ENCODE assay signal across 12 cellular contexts in genomic region chr19:7748756-7749155, GRCh38. TPM values are rescaled to one million over a fixed set of nuclear protein-coding genes. Genes with fewer than 3 reads are reported as not detected.
DNase-seq lines count a peak whose midpoint lies in the region; ATAC-seq, FAIRE-seq and TF ChIP-seq lines count a peak whose summit lies in the region.
"Had no signal": no experiment of that assay in that cellular context is flagged by ENCODE, and none has a peak within 500 bp of the region (broad histone marks: within the 10 kb centered on the region; RNA-seq: fewer than 3 reads in every experiment).

No MANE protein-coding gene starts in this region.

- intact Hi-C loops in pancreas (cut with DNase I) = no loop called here

- no peaks in the 10 kb centered on the region for H3K4me1 ChIP-seq in pancreas

- no peak for FAIRE-seq in pancreas (lab: Jason Lieb, UNC)

- DNase-seq in NCI-H2171 treated with DMSO at 0.1 percent for 48 hours (lab: John Stamatoyannopoulos, UW) (peak; percentile 8), NCI-H2171 (lab: John Stamatoyannopoulos, UW) (no peak), NB4 (ENCODE audit: low read depth) (peak; percentile 55), choroid plexus epithelial cell (ENCODE audit: low read depth) (peak; percentile 21), pancreas (peak in 1 of 6 donors; percentile 15), hippocampal formation (lab: John Stamatoyannopoulos, UW) (no peak)
- DNase-seq: activated T-cell treated with anti-CD3 and anti-CD28 coated beads for 4 hours; effector memory CD4-positive, alpha-beta T cell had no signal

- H3K27ac ChIP-seq in pancreas = no peak overlapping the region

- H3K9me3 ChIP-seq in pancreas = no peaks in the 10 kb centered on the region

- H3K27me3 ChIP-seq in pancreas = no peaks in the 10 kb centered on the region

- no peak for TF ChIP-seq POLR2A in NB4 (IDR thresholded peaks at IDR 0.05; ENCODE audit: extremely low read depth, insufficient read length)

- peak; percentile 32 for TF ChIP-seq CTCF in NB4 (IDR thresholded peaks at IDR 0.05; ENCODE audit: low read depth, low read length)
- peak; percentile 28 for TF ChIP-seq CTCF in choroid plexus epithelial cell (conservative IDR thresholded peaks at IDR 0.05; ENCODE audit: low read depth, low read length)
- TF ChIP-seq CTCF in pancreas (IDR thresholded peaks at IDR 0.05) = no peak

- H3K4me3 ChIP-seq in NB4 (ENCODE audit: low read depth, low read length) (no peak overlapping the region), choroid plexus epithelial cell (ENCODE audit: low read depth, low read length) (no peak overlapping the region), pancreas (no peak overlapping the region)

- WGBS in pancreas, 2 donors = 6 to 10% methylated on average over 4 of the region's 4 CpGs

- H3K36me3 ChIP-seq in pancreas = no peaks in the 10 kb centered on the region

- ATAC-seq in pancreas (peak in 3 of 4 donors; percentile 44 to 59 (median 57)), HG03565 (IDR thresholded peaks at IDR 0.05; ENCODE audit: unreplicated experiment) (no peak), HG03469 (IDR thresholded peaks at IDR 0.05; ENCODE audit: unreplicated experiment) (no peak)
- ATAC-seq: natural killer cell treated with Interleukin-12 subunit alpha and Interleukin-12 subunit beta and Interleukin-15 and Interleukin-18, amount 100 ng/mL, for 72 hours had no signal

RNA-seq across cellular contexts. Expression of gene CD209, which starts 1.4 kb away (rescaled TPM):
- 1 to 10 TPM in 3 of 6 donors, under 1 TPM in 3; 0.23 to 7.0 (median 1.5) TPM for total RNA-seq in pancreas
- under 1 TPM; 0.19 to 0.49 TPM for polyA plus RNA-seq in pancreas
- total RNA-seq: natural killer cell treated with Interleukin-12 subunit alpha and Interleukin-12 subunit beta and Interleukin-15 and Interleukin-18, amount 100 ng/mL, for 72 hours; NCI-H460 had no signal

RNA-seq across cellular contexts. Expression of gene CLEC4M, which starts 14.3 kb away (rescaled TPM):
- total RNA-seq in pancreas = not detected
- polyA plus RNA-seq in pancreas = not detected
- total RNA-seq: natural killer cell treated with Interleukin-12 subunit alpha and Interleukin-12 subunit beta and Interleukin-15 and Interleukin-18, amount 100 ng/mL, for 72 hours had no signal

RNA-seq across cellular contexts. Expression of gene CLEC4G, which starts 16.8 kb away (rescaled TPM):
- total RNA-seq in pancreas = 1 to 10 TPM in 1 of 6 donors, under 1 TPM in 2, not detected in 3; 0.16 to 1.1 (median 0.90) TPM
- under 1 TPM; 0.09 to 0.68 TPM for polyA plus RNA-seq in pancreas
- total RNA-seq: natural killer cell treated with Interleukin-12 subunit alpha and Interleukin-12 subunit beta and Interleukin-15 and Interleukin-18, amount 100 ng/mL, for 72 hours; NCI-H460 had no signal

RNA-seq across cellular contexts. Expression of gene FCER2, which starts 46.8 kb away (rescaled TPM):
- total RNA-seq in pancreas = under 1 TPM in 2 of 6 donors, not detected in 4; 0.19 to 0.51 TPM
- under 1 TPM in 1 of 2 donors, not detected in 1; 0.08 TPM for polyA plus RNA-seq in pancreas
- total RNA-seq: NCI-H460 had no signal

Comparison
In these comparisons a context has a peak if more than half of its experiments do, and no peak if none do; other contexts are left out.
1. DNase-seq: peak in NCI-H2171 treated with DMSO at 0.1 percent for 48 hours (single experiment), NB4 (single experiment) and choroid plexus epithelial cell (single experiment); none in NCI-H2171 (single experiment) and hippocampal formation (0 of 2).
2. CTCF ChIP-seq: peak in NB4 (single experiment) and choroid plexus epithelial cell (single experiment); none in pancreas (0 of 4).
3. ATAC-seq: peak in pancreas (3 of 4); none in HG03565 (single experiment) and HG03469 (single experiment).